ENCODE assay signal across 8 cellular contexts in genomic region chr9:130680836-130681768, GRCh38. TPM values are rescaled to one million over a fixed set of nuclear protein-coding genes. Genes with fewer than 3 reads are reported as not detected.
DNase-seq lines count a peak whose midpoint lies in the region; ATAC-seq and TF ChIP-seq lines count a peak whose summit lies in the region.

No MANE protein-coding gene starts in this region.

- TF ChIP-seq CTCF in breast epithelium (IDR thresholded peaks at IDR 0.05) = no peak

- intact Hi-C loops in breast epithelium (cut with DNase I; ENCODE audit: low total_unique reads) = no loop called here

- no peak for TF ChIP-seq POLR2A in breast epithelium (IDR thresholded peaks at IDR 0.05)

- H3K9me3 ChIP-seq in breast epithelium = peaks cover 0 to 5% of the 10 kb centered on the region in 2 donors

- ATAC-seq in GM18519 (IDR thresholded peaks at IDR 0.05; ENCODE audit: low FRiP score, unreplicated experiment) (peak; percentile 44), HG03521 (IDR thresholded peaks at IDR 0.05; ENCODE audit: unreplicated experiment) (no peak)

- DNase-seq in A172 (ENCODE audit: low spot score) (peak; percentile 38), NCI-H1436 (lab: John Stamatoyannopoulos, UW) (peak; percentile 65), UCSD-AML1 (lab: John Stamatoyannopoulos, UW; ENCODE audit: unreplicated experiment) (peak; percentile 76), breast epithelium (ENCODE audit: low spot score in 2 of 2) (peak; percentile 50 to 73), inferior parietal cortex (ENCODE audit: extremely low spot score) (peak; percentile 73)
- peak; percentile 39 to 60 for DNase-seq in stimulated activated CD4-positive, alpha-beta T cell treated with anti-CD3 and anti-CD28 coated beads, Interleukin-12 subunit alpha, Interleukin-12 subunit beta, amount 100 ng/mL, for 24 hours (ENCODE audit: low read depth in 2 of 2)

- H3K4me1 ChIP-seq in breast epithelium = peaks cover 0 to 4% of the 10 kb centered on the region in 2 donors

- H3K27me3 ChIP-seq in breast epithelium = peaks cover 0 to 5% of the 10 kb centered on the region in 2 donors

- H3K4me3 ChIP-seq in breast epithelium = peak overlapping the region; percentile 42 to 81 (median 56)

- H3K27ac ChIP-seq in breast epithelium = no peak overlapping the region

- H3K36me3 ChIP-seq in breast epithelium = no peaks in the 10 kb centered on the region

RNA-seq across cellular contexts. Expression of gene EXOSC2, which starts 12.5 kb away (rescaled TPM):
- total RNA-seq in A172 (2014; rRNA removed; shearing (Covaris generic)) = 34.9 and 43.2 TPM in 2 replicates
- total RNA-seq in breast epithelium = 10 to 100 TPM; 17.8 to 32.2 (median 30.2) TPM

RNA-seq across cellular contexts. Expression of gene PRDM12, which starts 16.7 kb away (rescaled TPM):
- total RNA-seq in A172 (2014; rRNA removed; shearing (Covaris generic)) = not detected in 2 replicates
- total RNA-seq in breast epithelium = not detected
